ENCODE assay signal across 8 cellular contexts in the genomic region with DNA sequence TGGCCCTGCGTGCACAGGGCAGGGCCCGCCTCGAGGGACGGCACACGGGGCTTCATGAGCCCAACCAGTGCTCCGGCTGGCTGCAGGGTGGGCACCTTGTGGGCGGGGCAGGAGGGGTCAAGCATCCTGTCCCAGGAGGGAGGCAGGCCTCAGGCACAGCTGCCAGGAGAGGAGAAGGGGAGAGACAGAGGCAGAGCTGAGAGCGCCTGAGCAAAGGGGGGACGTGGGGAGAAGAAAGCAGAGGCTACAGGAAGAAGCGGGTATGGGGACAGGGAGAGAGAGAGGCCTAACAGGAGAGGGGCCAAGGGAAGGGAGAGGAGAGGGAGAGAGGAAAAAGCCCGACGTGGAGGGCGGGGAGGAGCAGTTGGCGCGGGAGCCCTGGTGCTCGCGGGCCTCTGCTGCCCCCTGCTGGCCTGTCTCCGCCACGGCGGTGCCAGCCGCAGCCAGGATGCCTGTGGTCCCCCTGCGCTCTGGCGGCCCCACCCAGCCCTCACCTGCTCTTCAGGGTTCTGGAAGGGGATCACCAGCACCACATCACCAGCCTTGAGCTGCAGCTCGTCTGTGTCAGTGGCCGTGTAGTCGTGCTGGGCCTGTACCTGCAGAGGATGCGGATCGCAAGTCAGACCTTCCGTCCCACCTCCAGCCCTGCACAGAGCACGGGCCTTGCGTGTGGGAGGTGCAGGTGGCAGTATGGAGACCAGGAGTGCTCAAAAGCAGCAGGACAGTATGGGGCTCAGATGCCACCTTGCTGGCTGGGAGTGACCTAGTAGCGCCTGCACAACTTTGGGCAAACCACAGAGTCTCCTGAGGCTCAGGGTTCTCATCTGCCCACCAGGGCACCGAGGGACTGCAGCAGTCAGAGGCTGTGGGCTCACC. TPM values are rescaled to one million over a fixed set of nuclear protein-coding genes. Genes with fewer than 3 reads are reported as not detected.
DNase-seq lines count a peak whose midpoint lies in the region; ATAC-seq, FAIRE-seq and TF ChIP-seq lines count a peak whose summit lies in the region.

No MANE protein-coding gene starts in this region.

- H3K4me3 Mint-ChIP-seq in astrocyte (ENCODE audit: unreplicated experiment) = no peak overlapping the region

- H3K27me3 ChIP-seq in MM.1S (replicated peaks; ENCODE audit: insufficient read depth, low read length) = no peaks in the 10 kb centered on the region
- no peaks in the 10 kb centered on the region for H3K27me3 ChIP-seq in astrocyte (ENCODE audit: insufficient read depth, low read length)

- TF ChIP-seq CTCF in MM.1S (IDR thresholded peaks at IDR 0.05; ENCODE audit: low read length) (peak; percentile 91), astrocyte (IDR thresholded peaks at IDR 0.05; ENCODE audit: insufficient read depth, low read depth, low read length) (peak; percentile 57)

- H3K27me3 Mint-ChIP-seq in astrocyte (ENCODE audit: low read depth, unreplicated experiment) = no peaks in the 10 kb centered on the region

- peaks cover 5% of the 10 kb centered on the region for H3K36me3 Mint-ChIP-seq in astrocyte (ENCODE audit: low read depth, unreplicated experiment)

- H3K9me3 ChIP-seq in MM.1S (replicated peaks; ENCODE audit: insufficient read depth, low read length) (no peaks in the 10 kb centered on the region), astrocyte (ENCODE audit: insufficient read depth, low read depth, low read length) (no peaks in the 10 kb centered on the region)

- no peaks in the 10 kb centered on the region for H3K4me1 Mint-ChIP-seq in astrocyte (ENCODE audit: low read depth, unreplicated experiment)

- H3K27ac Mint-ChIP-seq in astrocyte (ENCODE audit: unreplicated experiment) = no peak overlapping the region

- H3K79me2 ChIP-seq in MM.1S (ENCODE audit: low read length) (no peaks in the 10 kb centered on the region), astrocyte (ENCODE audit: insufficient read depth, low read length) (no peaks in the 10 kb centered on the region)

- H3K27ac ChIP-seq in MM.1S (ENCODE audit: low read length) = no peak overlapping the region
- no peak overlapping the region for H3K27ac ChIP-seq in astrocyte (ENCODE audit: low read depth, low read length)

- H3F3A ChIP-seq in MM.1S (ENCODE audit: insufficient read depth, low read length) = no peaks in the 10 kb centered on the region

- H4K20me1 ChIP-seq in MM.1S (ENCODE audit: insufficient read depth, low read length) (no peaks in the 10 kb centered on the region), astrocyte (ENCODE audit: insufficient read depth, low read length) (no peaks in the 10 kb centered on the region)

- H3K36me3 ChIP-seq in MM.1S (replicated peaks; ENCODE audit: insufficient read depth, low read length) (no peaks in the 10 kb centered on the region), astrocyte (ENCODE audit: insufficient read depth, low read length) (no peaks in the 10 kb centered on the region)

- H3K4me1 ChIP-seq in MM.1S (ENCODE audit: low read length) (no peaks in the 10 kb centered on the region), astrocyte (ENCODE audit: insufficient read depth, low read length) (no peaks in the 10 kb centered on the region)

- ATAC-seq in GM21786 (IDR thresholded peaks at IDR 0.05; ENCODE audit: unreplicated experiment) = peak; percentile 61

- FAIRE-seq in astrocyte (lab: Jason Lieb, UNC) = no peak

- no peaks in the 10 kb centered on the region for H3K9me3 Mint-ChIP-seq in astrocyte (ENCODE audit: unreplicated experiment)

- no peaks in the 10 kb centered on the region for H3K9me2 ChIP-seq in MM.1S (replicated peaks; ENCODE audit: insufficient read depth, low read length)

- H2AFZ ChIP-seq in MM.1S (ENCODE audit: low read length) = peak overlapping the region; percentile 91
- H2AFZ ChIP-seq in astrocyte (ENCODE audit: low read depth, low read length) = peak overlapping the region; percentile 60

- DNase-seq in EH (ENCODE audit: low read depth) (peak; percentile 59), MM.1S (peak; percentile 33), T-helper 9 cell (peak; percentile 62), astrocyte (ENCODE audit: low read depth) (no peak), hippocampal formation (lab: John Stamatoyannopoulos, UW) (peak; percentile 30 to 49), NCI-H226 (no peak)
- DNase-seq in stimulated activated CD4-positive, alpha-beta T cell treated with anti-CD3 and anti-CD28 coated beads, Interleukin-12 subunit alpha, Interleukin-12 subunit beta, amount 100 ng/mL, for 4 hours = peak; percentile 67

- H3K4me2 ChIP-seq in MM.1S (ENCODE audit: low read depth, low read length) (peak overlapping the region; percentile 49; the same call in 1 of the 2 replicates), astrocyte (ENCODE audit: low read length) (peak overlapping the region; percentile 46)

- no peak overlapping the region for H3K4me3 ChIP-seq in MM.1S (ENCODE audit: low read length)
- no peak overlapping the region for H3K4me3 ChIP-seq in astrocyte (ENCODE audit: insufficient read depth, low read depth, low read length)

- no peak overlapping the region for H3K9ac ChIP-seq in MM.1S (ENCODE audit: low read length)
- H3K9ac ChIP-seq in astrocyte (ENCODE audit: low read length) = peak overlapping the region; percentile 59

RNA-seq across cellular contexts. Expression of a gene that starts 56.8 kb away (rescaled TPM):
- 50.2 and 51.0 TPM in 2 replicates for total RNA-seq in astrocyte

Comparison
In these comparisons a context has a peak if more than half of its experiments do, and no peak if none do; other contexts are left out.
1. DNase-seq: peak in EH (single experiment), MM.1S (single experiment), T-helper 9 cell (single experiment), hippocampal formation (2 of 2) and stimulated activated CD4-positive, alpha-beta T cell treated with anti-CD3 and anti-CD28 coated beads, Interleukin-12 subunit alpha, Interleukin-12 subunit beta, amount 100 ng/mL, for 4 hours (single experiment); none in astrocyte (single experiment) and NCI-H226 (single experiment).